15 cellular contexts compared by ENCODE assay signal in the genomic region with DNA sequence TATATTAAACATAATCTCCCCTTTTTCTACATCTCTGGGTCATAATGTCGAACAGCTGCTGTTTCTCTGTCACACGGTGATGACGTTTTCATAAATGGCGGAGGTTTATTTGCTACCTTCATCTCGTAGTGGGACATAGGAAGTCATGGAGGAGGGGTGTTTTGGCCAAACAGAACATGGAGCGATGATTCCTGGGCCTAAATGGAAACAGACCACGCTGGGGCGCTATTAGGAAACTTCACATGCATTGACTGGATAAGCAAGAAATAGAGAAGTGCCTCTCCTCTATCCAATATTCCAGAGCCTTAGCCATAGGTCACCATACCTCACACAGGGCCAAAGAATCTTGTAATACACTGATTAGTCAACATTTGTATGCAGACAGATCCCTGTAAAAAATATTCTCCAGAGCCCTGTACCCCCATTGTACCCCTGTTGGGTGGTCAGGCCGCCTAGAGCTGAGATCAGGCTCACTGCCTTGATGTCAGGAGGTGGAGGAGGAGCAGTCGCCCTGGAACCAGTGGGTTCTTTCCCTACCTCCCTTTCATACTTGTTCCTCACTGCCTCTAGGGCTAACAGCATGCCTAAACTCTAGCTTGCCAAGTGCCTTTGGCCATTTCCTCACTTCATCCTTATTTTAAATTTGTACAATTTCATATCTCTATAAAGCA.
DNase-seq lines count a peak whose midpoint lies in the region; ATAC-seq, FAIRE-seq and TF ChIP-seq lines count a peak whose summit lies in the region.
"Had no signal": no experiment of that assay in that cellular context is flagged by ENCODE, and none has a peak within 500 bp of the region (broad histone marks: within the 10 kb centered on the region; RNA-seq: fewer than 3 reads in every experiment).

No MANE protein-coding gene starts in this region.

- H3K27me3 ChIP-seq in H9 (ENCODE audit: insufficient read depth, low read length) (no peaks in the 10 kb centered on the region), PC-3 (ENCODE audit: low read length) (no peaks in the 10 kb centered on the region), pancreas (no peaks in the 10 kb centered on the region)

- no CpG with 5 or more reads among the region's 10 CpGs for WGBS in H9 (ENCODE audit: extremely low coverage, insufficient read length, low lambda C conversion rate)
- 58 to 66% methylated on average over 10 of the region's 10 CpGs for WGBS in pancreas, 2 donors

- H2AK5ac ChIP-seq in H9 (ENCODE audit: insufficient read length, low read length): no peak overlapping the region

- no peak overlapping the region for H3K18ac ChIP-seq in H9 (ENCODE audit: insufficient read length, low read depth, low read length)

- no peak overlapping the region for H2BK20ac ChIP-seq in H9 (ENCODE audit: low read depth, low read length, poor library complexity, severe bottlenecking)

- no peak overlapping the region; the same call in 1 of the 2 replicates for H3K4ac ChIP-seq in H9 (ENCODE audit: low read depth, low read length)

- no peak overlapping the region for H3K4me2 ChIP-seq in H9 (ENCODE audit: insufficient read depth, insufficient read length, low read length)
- no peak overlapping the region for H3K4me2 ChIP-seq in PC-3 (ENCODE audit: low read length)

- H2BK120ac ChIP-seq in H9 (ENCODE audit: low read depth, low read length, poor library complexity, severe bottlenecking): no peak overlapping the region

- H3K27ac ChIP-seq in 22Rv1 (no peak overlapping the region), H9 (ENCODE audit: insufficient read length, low read depth, low read length) (no peak overlapping the region), PC-3 (ENCODE audit: low read length) (no peak overlapping the region), pancreas (no peak overlapping the region)

- no peaks in the 10 kb centered on the region for H3K23me2 ChIP-seq in H9 (ENCODE audit: insufficient read length, low read depth, low read length, poor library complexity, severe bottlenecking)

- TF ChIP-seq CTCF in 22Rv1 (IDR thresholded peaks at IDR 0.05) (0 out of 2 replicates have a peak, but pooled peaks have one; percentile 7), H9 (conservative IDR thresholded peaks at IDR 0.05) (peak; percentile 69), PC-3 (conservative IDR thresholded peaks at IDR 0.05; ENCODE audit: low read depth, low read length) (peak; percentile 19; the same call in 1 of the 2 replicates), fibroblast of pulmonary artery (IDR thresholded peaks at IDR 0.05; ENCODE audit: low read length, missing control alignments) (peak; percentile 3), pancreas (IDR thresholded peaks at IDR 0.05) (no peak)

- H3F3A ChIP-seq in PC-3 (ENCODE audit: low read length, unreplicated experiment): no peaks in the 10 kb centered on the region

- no peak overlapping the region for H3K4me3 Mint-ChIP-seq in H9
- H3K4me3 Mint-ChIP-seq: activated CD4-positive, alpha-beta memory T cell treated with anti-CD3 and anti-CD28 coated beads, Interleukin-2, amount 10 ng/mL, durations not matched to agents 7 days and 5 days; stimulated activated effector memory CD8-positive, alpha-beta T cell treated with anti-CD3 and anti-CD28 coated beads, Interleukin-12 subunit alpha, Interleukin-12 subunit beta, amount 100 ng/mL, for 72 hours; T-cell had no signal

- no peak overlapping the region for H3K14ac ChIP-seq in H9 (ENCODE audit: insufficient read depth, low read length)

- ATAC-seq in PC-3 (no peak), HG02970 (IDR thresholded peaks at IDR 0.05; ENCODE audit: low FRiP score, unreplicated experiment) (no peak), HG03457 (IDR thresholded peaks at IDR 0.05; ENCODE audit: unreplicated experiment) (no peak), pancreas (no peak), HG03159 (IDR thresholded peaks at IDR 0.05; ENCODE audit: unreplicated experiment) (no peak)
- ATAC-seq: esophagus mucosa; stimulated activated effector memory CD8-positive, alpha-beta T cell treated with anti-CD3 and anti-CD28 coated beads, Interleukin-12 subunit alpha, Interleukin-12 subunit beta, amount 100 ng/mL, for 72 hours; T-cell had no signal

- DNase-seq in H9 (peak; percentile 82), PC-3 (peak; percentile 31), fibroblast of pulmonary artery (ENCODE audit: low read depth) (peak; percentile 13), pancreas (no peak)
- DNase-seq: activated CD4-positive, alpha-beta memory T cell treated with anti-CD3 and anti-CD28 coated beads, Interleukin-2, amount 10 ng/mL, durations not matched to agents 7 days and 5 days; cerebellar nuclear complex; stimulated activated CD4-positive, alpha-beta T cell treated with anti-CD3 and anti-CD28 coated beads, Interleukin-2, amount 100 ng/mL, for 24 hours; T-cell had no signal

- H3K79me1 ChIP-seq in H9 (ENCODE audit: insufficient read depth, low read depth, low read length, poor library complexity, severe bottlenecking): no peaks in the 10 kb centered on the region

- H3K36me3 Mint-ChIP-seq in H9 (ENCODE audit: insufficient read depth in 1 of 3, low read depth in 3 of 3): no peaks in the 10 kb centered on the region
- H3K36me3 Mint-ChIP-seq: stimulated activated effector memory CD8-positive, alpha-beta T cell treated with anti-CD3 and anti-CD28 coated beads, Interleukin-12 subunit alpha, Interleukin-12 subunit beta, amount 100 ng/mL, for 72 hours; T-cell had no signal

- H3K79me2 ChIP-seq in H9 (ENCODE audit: insufficient read depth, low read length): no peaks in the 10 kb centered on the region
- H3K79me2 ChIP-seq in PC-3 (ENCODE audit: low read length): no peaks in the 10 kb centered on the region

- H3K4me3 ChIP-seq in PC-3 (ENCODE audit: low read length): no peak overlapping the region
- no peak overlapping the region for H3K4me3 ChIP-seq in fibroblast of pulmonary artery (replicated peaks; ENCODE audit: low read depth, low read length)
- no peak overlapping the region for H3K4me3 ChIP-seq in pancreas

- no peaks in the 10 kb centered on the region for H3K9me3 ChIP-seq in H9 (ENCODE audit: control insufficient read depth, low read depth, low read length)
- H3K9me3 ChIP-seq in PC-3 (ENCODE audit: low read length): no peaks in the 10 kb centered on the region
- H3K9me3 ChIP-seq in pancreas: no peaks in the 10 kb centered on the region

- H3K4me1 Mint-ChIP-seq in H9: peaks cover 38 to 43% of the 10 kb centered on the region in 2 experiments

- intact Hi-C loops in PC-3 (cut with micrococcal nuclease): no loop called here
- intact Hi-C loops in pancreas (cut with DNase I): no loop called here

- H2AFZ ChIP-seq in H9 (ENCODE audit: low read length) (no peak overlapping the region), PC-3 (ENCODE audit: low read length) (no peak overlapping the region)

- H4K20me1 ChIP-seq in H9 (ENCODE audit: control insufficient read depth, insufficient read depth, insufficient read length): no peaks in the 10 kb centered on the region
- H4K20me1 ChIP-seq in PC-3 (ENCODE audit: low read length): no peaks in the 10 kb centered on the region

- no peak overlapping the region for H4K5ac ChIP-seq in H9 (ENCODE audit: insufficient read length, low read depth, low read length)

- no peak overlapping the region for H2BK12ac ChIP-seq in H9 (ENCODE audit: insufficient read length, low read depth, low read length)

- no peak for FAIRE-seq in pancreas (lab: Jason Lieb, UNC)
- FAIRE-seq: HTR-8/SVneo had no signal

- H4K8ac ChIP-seq in H9 (replicated peaks; ENCODE audit: insufficient read length, low read depth, low read length): no peak overlapping the region

- no peak overlapping the region for H2BK5ac ChIP-seq in H9 (ENCODE audit: insufficient read length, low read length)

- H3K56ac ChIP-seq in H9 (ENCODE audit: insufficient read length, low read depth, low read length): no peak overlapping the region

- H3K9ac ChIP-seq in H9 (ENCODE audit: extremely low read depth, insufficient read length, low read length) (no peak overlapping the region), PC-3 (ENCODE audit: low read length) (no peak overlapping the region)

- H4K91ac ChIP-seq in H9 (ENCODE audit: insufficient read length, low read depth, low read length): no peak overlapping the region

- POLR2A ChIA-PET in PC-3 (lab: Charles Lee; ENCODE audit: unreplicated experiment): no interaction called here

- H3K4me1 ChIP-seq in H9 (ENCODE audit: insufficient read depth, low read length) (peaks cover 9% of the 10 kb centered on the region), PC-3 (ENCODE audit: insufficient read depth, low read length) (no peaks in the 10 kb centered on the region), pancreas (no peaks in the 10 kb centered on the region)

- H3K27ac Mint-ChIP-seq in H9: peak overlapping the region in 1 of 3 experiments; percentile 29; a peak in 1 of 7 replicates
- H3K27ac Mint-ChIP-seq: activated CD4-positive, alpha-beta memory T cell treated with anti-CD3 and anti-CD28 coated beads, Interleukin-2, amount 10 ng/mL, durations not matched to agents 7 days and 5 days; stimulated activated effector memory CD8-positive, alpha-beta T cell treated with anti-CD3 and anti-CD28 coated beads, Interleukin-12 subunit alpha, Interleukin-12 subunit beta, amount 100 ng/mL, for 72 hours; T-cell had no signal

- H3K9me3 Mint-ChIP-seq in H9: peaks cover 0 to 3% of the 10 kb centered on the region in 2 experiments; a peak in 1 of 5 replicates
- H3K9me3 Mint-ChIP-seq: activated CD4-positive, alpha-beta memory T cell treated with anti-CD3 and anti-CD28 coated beads, Interleukin-2, amount 10 ng/mL, durations not matched to agents 7 days and 5 days; stimulated activated effector memory CD8-positive, alpha-beta T cell treated with anti-CD3 and anti-CD28 coated beads, Interleukin-12 subunit alpha, Interleukin-12 subunit beta, amount 100 ng/mL, for 72 hours; T-cell had no signal

- CTCF ChIA-PET in PC-3 (lab: Charles Lee): no interaction called here

- no peaks in the 10 kb centered on the region; the same call in 1 of the 2 replicates for H3K27me3 Mint-ChIP-seq in H9 (ENCODE audit: low read depth)
- H3K27me3 Mint-ChIP-seq: T-cell had no signal

- no peaks in the 10 kb centered on the region for H3K36me3 ChIP-seq in PC-3 (ENCODE audit: low read depth, low read length)
- no peaks in the 10 kb centered on the region for H3K36me3 ChIP-seq in pancreas

- H3T11ph ChIP-seq in H9 (ENCODE audit: low read length): no peak overlapping the region

- H2BK15ac ChIP-seq in H9 (ENCODE audit: low read depth, low read length): no peak overlapping the region

- no TSS peak for BruUV-seq in PC-3 (replicated peaks; lab: Mats Ljungman, UMichigan)

- no peaks in the 10 kb centered on the region for H3K9me2 ChIP-seq in PC-3 (replicated peaks; ENCODE audit: low read length)

- no peak overlapping the region for H3K23ac ChIP-seq in H9 (ENCODE audit: insufficient read length, low read depth, low read length)

Comparison
In these comparisons a context has a peak if more than half of its experiments do, and no peak if none do; other contexts are left out.
1. CTCF ChIP-seq: peak in 22Rv1 (single experiment), H9 (single experiment), PC-3 (single experiment) and fibroblast of pulmonary artery (single experiment); none in pancreas (0 of 4).
2. DNase-seq: peak in H9 (single experiment), PC-3 (single experiment) and fibroblast of pulmonary artery (single experiment); none in pancreas (0 of 6).